Comparison of ENCODE assay signal across 1 cellular context in the genomic region with DNA sequence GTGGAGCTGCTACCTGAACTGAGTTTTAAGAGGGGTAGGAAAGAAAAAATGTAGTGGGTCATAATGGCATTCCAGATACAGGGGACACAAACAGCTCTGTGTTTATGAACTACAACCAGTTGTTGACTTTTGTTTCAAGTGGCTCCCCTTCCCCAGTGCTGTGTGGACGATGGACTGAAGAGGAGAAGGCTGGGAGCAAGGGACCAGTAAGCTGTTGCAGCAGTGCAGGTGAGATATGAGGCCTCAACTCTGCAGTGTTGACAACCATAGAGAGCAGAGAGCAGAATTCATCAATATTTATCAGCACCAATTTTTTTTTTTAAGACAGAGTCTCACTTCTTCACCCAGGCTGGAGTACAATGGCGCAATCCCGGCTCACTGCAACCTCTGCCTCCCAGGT.
A peak's percentile ranks its signal among the peaks of the same experiment; 100 is the strongest.
TF ChIP-seq lines count a peak whose summit lies in the region.

No MANE protein-coding gene starts in this region.

TF ChIP-seq in HepG2, 621 proteins besides CTCF, POLR2A, EP300 and RAD21 (continued from another document):
- TF ChIP-seq, protein P1, sequence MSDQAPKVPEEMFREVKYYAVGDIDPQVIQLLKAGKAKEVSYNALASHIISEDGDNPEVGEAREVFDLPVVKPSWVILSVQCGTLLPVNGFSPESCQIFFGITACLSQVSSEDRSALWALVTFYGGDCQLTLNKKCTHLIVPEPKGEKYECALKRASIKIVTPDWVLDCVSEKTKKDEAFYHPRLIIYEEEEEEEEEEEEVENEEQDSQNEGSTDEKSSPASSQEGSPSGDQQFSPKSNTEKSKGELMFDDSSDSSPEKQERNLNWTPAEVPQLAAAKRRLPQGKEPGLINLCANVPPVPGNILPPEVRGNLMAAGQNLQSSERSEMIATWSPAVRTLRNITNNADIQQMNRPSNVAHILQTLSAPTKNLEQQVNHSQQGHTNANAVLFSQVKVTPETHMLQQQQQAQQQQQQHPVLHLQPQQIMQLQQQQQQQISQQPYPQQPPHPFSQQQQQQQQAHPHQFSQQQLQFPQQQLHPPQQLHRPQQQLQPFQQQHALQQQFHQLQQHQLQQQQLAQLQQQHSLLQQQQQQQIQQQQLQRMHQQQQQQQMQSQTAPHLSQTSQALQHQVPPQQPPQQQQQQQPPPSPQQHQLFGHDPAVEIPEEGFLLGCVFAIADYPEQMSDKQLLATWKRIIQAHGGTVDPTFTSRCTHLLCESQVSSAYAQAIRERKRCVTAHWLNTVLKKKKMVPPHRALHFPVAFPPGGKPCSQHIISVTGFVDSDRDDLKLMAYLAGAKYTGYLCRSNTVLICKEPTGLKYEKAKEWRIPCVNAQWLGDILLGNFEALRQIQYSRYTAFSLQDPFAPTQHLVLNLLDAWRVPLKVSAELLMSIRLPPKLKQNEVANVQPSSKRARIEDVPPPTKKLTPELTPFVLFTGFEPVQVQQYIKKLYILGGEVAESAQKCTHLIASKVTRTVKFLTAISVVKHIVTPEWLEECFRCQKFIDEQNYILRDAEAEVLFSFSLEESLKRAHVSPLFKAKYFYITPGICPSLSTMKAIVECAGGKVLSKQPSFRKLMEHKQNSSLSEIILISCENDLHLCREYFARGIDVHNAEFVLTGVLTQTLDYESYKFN (CRISPR knock-in tag; conservative IDR thresholded peaks at IDR 0.05): peak; percentile 43; the same call in 1 of the 2 replicates
- TF ChIP-seq SALL1 (CRISPR knock-in tag; IDR thresholded peaks at IDR 0.05) (peak; percentile 42; the same call in 1 of the 2 replicates), MXD4 (CRISPR knock-in tag; IDR thresholded peaks at IDR 0.05) (no peak), ZNF557 (CRISPR knock-in tag; IDR thresholded peaks at IDR 0.05) (no peak), FOXP1 (IDR thresholded peaks at IDR 0.05) (no peak), FOXP1 (CRISPR knock-in tag; IDR thresholded peaks at IDR 0.05) (0 out of 2 replicates have a peak, but pooled peaks have one; percentile 29), ZBTB3 (CRISPR knock-in tag; IDR thresholded peaks at IDR 0.05; ENCODE audit: borderline replicate concordance, low read depth) (no peak), FOXA3 (CRISPR knock-in tag; IDR thresholded peaks at IDR 0.05) (peak; percentile 14; the same call in 1 of the 2 replicates), CBX5 (CRISPR knock-in tag; IDR thresholded peaks at IDR 0.05; ENCODE audit: borderline replicate concordance) (no peak), SOX6 (IDR thresholded peaks at IDR 0.05) (no peak), SOX6 (CRISPR knock-in tag; IDR thresholded peaks at IDR 0.05) (peak; percentile 17; the same call in 1 of the 2 replicates), KMT2B (CRISPR knock-in tag; IDR thresholded peaks at IDR 0.05) (no peak), ZNF546 (CRISPR knock-in tag; conservative IDR thresholded peaks at IDR 0.05) (no peak)
- TF ChIP-seq, protein P2, sequence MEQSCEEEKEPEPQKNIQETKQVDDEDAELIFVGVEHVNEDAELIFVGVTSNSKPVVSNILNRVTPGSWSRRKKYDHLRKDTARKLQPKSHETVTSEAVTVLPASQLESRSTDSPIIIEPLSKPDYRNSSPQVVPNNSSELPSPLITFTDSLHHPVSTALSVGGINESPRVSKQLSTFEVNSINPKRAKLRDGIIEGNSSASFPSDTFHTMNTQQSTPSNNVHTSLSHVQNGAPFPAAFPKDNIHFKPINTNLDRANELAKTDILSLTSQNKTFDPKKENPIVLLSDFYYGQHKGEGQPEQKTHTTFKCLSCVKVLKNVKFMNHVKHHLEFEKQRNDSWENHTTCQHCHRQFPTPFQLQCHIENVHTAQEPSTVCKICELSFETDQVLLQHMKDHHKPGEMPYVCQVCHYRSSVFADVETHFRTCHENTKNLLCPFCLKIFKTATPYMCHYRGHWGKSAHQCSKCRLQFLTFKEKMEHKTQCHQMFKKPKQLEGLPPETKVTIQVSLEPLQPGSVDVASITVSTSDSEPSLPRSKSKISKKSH (CRISPR knock-in tag; IDR thresholded peaks at IDR 0.05; ENCODE audit: borderline replicate concordance): no peak
- TF ChIP-seq, protein P3, sequence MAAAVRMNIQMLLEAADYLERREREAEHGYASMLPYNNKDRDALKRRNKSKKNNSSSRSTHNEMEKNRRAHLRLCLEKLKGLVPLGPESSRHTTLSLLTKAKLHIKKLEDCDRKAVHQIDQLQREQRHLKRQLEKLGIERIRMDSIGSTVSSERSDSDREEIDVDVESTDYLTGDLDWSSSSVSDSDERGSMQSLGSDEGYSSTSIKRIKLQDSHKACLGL (CRISPR knock-in tag; IDR thresholded peaks at IDR 0.05): no peak
- TF ChIP-seq, protein P4, sequence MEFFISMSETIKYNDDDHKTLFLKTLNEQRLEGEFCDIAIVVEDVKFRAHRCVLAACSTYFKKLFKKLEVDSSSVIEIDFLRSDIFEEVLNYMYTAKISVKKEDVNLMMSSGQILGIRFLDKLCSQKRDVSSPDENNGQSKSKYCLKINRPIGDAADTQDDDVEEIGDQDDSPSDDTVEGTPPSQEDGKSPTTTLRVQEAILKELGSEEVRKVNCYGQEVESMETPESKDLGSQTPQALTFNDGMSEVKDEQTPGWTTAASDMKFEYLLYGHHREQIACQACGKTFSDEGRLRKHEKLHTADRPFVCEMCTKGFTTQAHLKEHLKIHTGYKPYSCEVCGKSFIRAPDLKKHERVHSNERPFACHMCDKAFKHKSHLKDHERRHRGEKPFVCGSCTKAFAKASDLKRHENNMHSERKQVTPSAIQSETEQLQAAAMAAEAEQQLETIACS (CRISPR knock-in tag; IDR thresholded peaks at IDR 0.05): no peak
